In the genomic region with DNA sequence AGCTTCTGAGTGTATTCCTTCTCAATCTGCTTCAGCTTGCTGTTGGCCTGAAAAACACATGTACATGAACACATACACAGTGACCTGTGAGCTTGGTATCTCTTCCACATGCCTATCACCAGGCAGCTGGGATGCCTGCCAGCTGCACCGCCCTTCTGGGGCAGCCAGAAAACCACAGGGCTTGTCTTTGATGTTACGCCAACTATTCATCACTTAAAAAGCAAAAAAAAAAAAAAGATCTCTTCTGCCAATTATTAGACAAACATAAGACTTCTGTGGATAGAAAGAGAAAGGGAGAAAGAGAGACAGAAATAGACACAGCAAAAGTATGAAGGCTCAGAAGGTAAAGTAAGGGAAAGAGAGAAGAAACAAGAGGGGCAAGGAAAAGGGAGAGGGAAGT, we compare ENCODE assay signal across 9 cellular contexts.
DNase-seq lines count a peak whose midpoint lies in the region; ATAC-seq, FAIRE-seq and TF ChIP-seq lines count a peak whose summit lies in the region.
"Had no signal": no experiment of that assay in that cellular context is flagged by ENCODE, and none has a peak within 500 bp of the region (broad histone marks: within the 10 kb centered on the region; RNA-seq: fewer than 3 reads in every experiment).

No MANE protein-coding gene starts in this region.

- no peak for TF ChIP-seq POLR2A in endothelial cell of umbilical vein (IDR thresholded peaks at IDR 0.05; ENCODE audit: low read depth, low read length)

- POLR2A ChIA-PET in endothelial cell of umbilical vein (lab: Charles Lee), result no interaction called here

- H4K91ac ChIP-seq in trophoblast cell (ENCODE audit: low read depth, low read length), result no peak overlapping the region

- H2BK12ac ChIP-seq in trophoblast cell (ENCODE audit: low read length), result no peak overlapping the region

- H3K4me1 ChIP-seq in endothelial cell of umbilical vein (ENCODE audit: control insufficient read depth, extremely low read depth, insufficient read depth, low read length) (no peaks in the 10 kb centered on the region), trophoblast cell (ENCODE audit: control insufficient read depth in 1 of 2, insufficient read depth in 2 of 2, low read length in 2 of 2) (no peaks in the 10 kb centered on the region), ascending aorta (peaks cover 0 to 4% of the 10 kb centered on the region in 2 donors)

- H4K12ac ChIP-seq in trophoblast cell (ENCODE audit: low read depth, low read length), result no peak overlapping the region

- CTCF ChIA-PET in endothelial cell of umbilical vein (lab: Charles Lee), result no interaction called here

- H2BK120ac ChIP-seq in trophoblast cell (ENCODE audit: insufficient read depth, low read length, poor library complexity), result no peak overlapping the region

- no TSS peak for BruUV-seq in endothelial cell of umbilical vein (replicated peaks; lab: Mats Ljungman, UMichigan)

- dilution Hi-C loops in endothelial cell of umbilical vein (cut with MboI; ENCODE audit: extremely low pct_ligation_motif_present, low sequenced_read_pairs), result no loop called here

- no peak overlapping the region for H3K18ac ChIP-seq in trophoblast cell (ENCODE audit: low read length)

- H3K27ac ChIP-seq in endothelial cell of umbilical vein (ENCODE audit: insufficient read depth, low read depth, low read length), result no peak overlapping the region
- H3K27ac ChIP-seq in trophoblast cell (ENCODE audit: low read depth, low read length), result no peak overlapping the region
- H3K27ac ChIP-seq in ascending aorta, result no peak overlapping the region

- H3K9ac ChIP-seq in endothelial cell of umbilical vein (replicated peaks; ENCODE audit: extremely low read depth, insufficient read depth, low read length) (no peak overlapping the region), trophoblast cell (ENCODE audit: low read length) (no peak overlapping the region)

- H3K79me1 ChIP-seq in trophoblast cell (ENCODE audit: low read length), result no peaks in the 10 kb centered on the region

- H3K23ac ChIP-seq in trophoblast cell (ENCODE audit: low read length), result no peak overlapping the region

- intact Hi-C loops in endothelial cell of umbilical vein (cut with micrococcal nuclease) (no loop called here), ascending aorta (cut with DNase I) (no loop called here)

- FAIRE-seq in endothelial cell of umbilical vein (lab: Jason Lieb, UNC), result peak; percentile 31

- H3K14ac ChIP-seq in trophoblast cell (ENCODE audit: low read length), result no peak overlapping the region

- H2AFZ ChIP-seq in endothelial cell of umbilical vein (ENCODE audit: low read depth, low read length), result no peak overlapping the region
- no peak overlapping the region for H2AFZ ChIP-seq in trophoblast cell (ENCODE audit: insufficient read depth, low read length, poor library complexity)

- no peak for ATAC-seq in GM19395 (IDR thresholded peaks at IDR 0.05; ENCODE audit: unreplicated experiment)

- no CpG with 5 or more reads among the region's 2 CpGs for WGBS in trophoblast cell (ENCODE audit: extremely low coverage, insufficient coverage, insufficient read length)

- H3K9me1 ChIP-seq in endothelial cell of umbilical vein (replicated peaks; ENCODE audit: control insufficient read depth, extremely low read depth, insufficient read depth, low read length), result no peaks in the 10 kb centered on the region

- no peaks in the 10 kb centered on the region for H3K9me3 ChIP-seq in endothelial cell of umbilical vein (replicated peaks; ENCODE audit: control insufficient read depth, insufficient read depth, low read length)
- no peaks in the 10 kb centered on the region for H3K9me3 ChIP-seq in trophoblast cell (ENCODE audit: insufficient read depth, low read depth, low read length)
- H3K9me3 ChIP-seq in ascending aorta, result no peaks in the 10 kb centered on the region

- TF ChIP-seq CTCF in endothelial cell of umbilical vein (IDR thresholded peaks at IDR 0.05; ENCODE audit: extremely low read depth in 1 of 2, insufficient read depth in 1 of 2, low read depth in 1 of 2, low read length in 2 of 2), result no peak
- no peak for TF ChIP-seq CTCF in ascending aorta (IDR thresholded peaks at IDR 0.05)

- no peaks in the 10 kb centered on the region for H3K79me2 ChIP-seq in endothelial cell of umbilical vein (ENCODE audit: control insufficient read depth, insufficient read depth, low read length)
- H3K79me2 ChIP-seq in trophoblast cell (ENCODE audit: control insufficient read depth, insufficient read depth, low read length, poor library complexity), result no peaks in the 10 kb centered on the region

- H3K4ac ChIP-seq in trophoblast cell (ENCODE audit: low read depth, low read length), result no peak overlapping the region

- H4K8ac ChIP-seq in trophoblast cell (ENCODE audit: low read depth, low read length), result no peak overlapping the region

- H3K4me3 ChIP-seq in endothelial cell of umbilical vein (replicated peaks in 1 of 3; ENCODE audit: insufficient read depth in 1 of 3, low read depth in 1 of 3, low read length in 3 of 3) (no peak overlapping the region), trophoblast cell (ENCODE audit: low read depth, low read length) (no peak overlapping the region), ascending aorta (no peak overlapping the region)

- H3K4me2 ChIP-seq in endothelial cell of umbilical vein (ENCODE audit: insufficient read depth, low read length) (no peak overlapping the region), trophoblast cell (ENCODE audit: low read length) (no peak overlapping the region)

- H3K27me3 ChIP-seq in endothelial cell of umbilical vein (ENCODE audit: control insufficient read depth in 2 of 2, insufficient read depth in 2 of 2, low read length in 2 of 2) (no peaks in the 10 kb centered on the region), trophoblast cell (ENCODE audit: insufficient read depth, low read length) (no peaks in the 10 kb centered on the region), ascending aorta (no peaks in the 10 kb centered on the region)

- no peak overlapping the region for H2AK5ac ChIP-seq in trophoblast cell (ENCODE audit: low read length)

- H3K36me3 ChIP-seq in endothelial cell of umbilical vein (ENCODE audit: control insufficient read depth in 2 of 2, extremely low read depth in 1 of 2, insufficient read depth in 2 of 2, low read length in 2 of 2) (no peaks in the 10 kb centered on the region), trophoblast cell (ENCODE audit: control insufficient read depth in 1 of 2, insufficient read depth in 2 of 2, low read length in 2 of 2) (no peaks in the 10 kb centered on the region), ascending aorta (no peaks in the 10 kb centered on the region)

- peak; percentile 41 for DNase-seq in DMS79 (lab: John Stamatoyannopoulos, UW)
- DNase-seq in NCI-H1105 treated with DMSO at 0.1 percent for 48 hours (lab: John Stamatoyannopoulos, UW), result peak; percentile 82
- DNase-seq in activated CD4-positive, alpha-beta T cell treated with anti-CD3 and anti-CD28 coated beads for 48 hours, result peak; percentile 53
- DNase-seq in endothelial cell of umbilical vein (ENCODE audit: low read depth, low spot score), result peak; percentile 62
- DNase-seq in trophoblast cell, result peak; percentile 69 to 78
- no peak for DNase-seq in GM19238 (ENCODE audit: insufficient read length, low spot score)
- no peak for DNase-seq in ascending aorta (ENCODE audit: low spot score in 2 of 2)
- DNase-seq: naive B cell had no signal

- H4K20me1 ChIP-seq in endothelial cell of umbilical vein (replicated peaks; ENCODE audit: control insufficient read depth, extremely low read depth, insufficient read depth, low read length), result no peaks in the 10 kb centered on the region

- H2BK5ac ChIP-seq in trophoblast cell (ENCODE audit: low read depth, low read length, poor library complexity), result no peak overlapping the region

TF ChIP-seq in endothelial cell of umbilical vein, 7 proteins besides CTCF, POLR2A, EP300 and RAD21:
- TF ChIP-seq GATA2 (IDR thresholded peaks at IDR 0.05; ENCODE audit: insufficient read depth, insufficient read length, low read depth, low read length) (no peak), JUN (IDR thresholded peaks at IDR 0.05; ENCODE audit: borderline replicate concordance, insufficient read depth, insufficient read length, low read depth) (no peak), POLR2AphosphoS5 (IDR thresholded peaks at IDR 0.05; ENCODE audit: insufficient read depth, low read depth, low read length) (no peak), EZH2 (IDR thresholded peaks at IDR 0.05; ENCODE audit: borderline replicate concordance, low read depth, low read length, severe bottlenecking) (no peak), FOS (IDR thresholded peaks at IDR 0.05; ENCODE audit: borderline replicate concordance, insufficient read depth, low read length) (no peak), MYC (IDR thresholded peaks at IDR 0.05; ENCODE audit: low read depth, low read length) (no peak)
- TF ChIP-seq, protein P1, sequence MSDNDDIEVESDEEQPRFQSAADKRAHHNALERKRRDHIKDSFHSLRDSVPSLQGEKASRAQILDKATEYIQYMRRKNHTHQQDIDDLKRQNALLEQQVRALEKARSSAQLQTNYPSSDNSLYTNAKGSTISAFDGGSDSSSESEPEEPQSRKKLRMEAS (IDR thresholded peaks at IDR 0.05; ENCODE audit: insufficient read depth, insufficient read length), result no peak

Comparison
In these comparisons a context has a peak if more than half of its experiments do, and no peak if none do; other contexts are left out.
1. DNase-seq: peak in DMS79 (single experiment), NCI-H1105 treated with DMSO at 0.1 percent for 48 hours (single experiment), activated CD4-positive, alpha-beta T cell treated with anti-CD3 and anti-CD28 coated beads for 48 hours (single experiment), endothelial cell of umbilical vein (single experiment) and trophoblast cell (2 of 2); none in GM19238 (single experiment) and ascending aorta (0 of 2).